ENCODE assay signal across 12 cellular contexts in the genomic region with DNA sequence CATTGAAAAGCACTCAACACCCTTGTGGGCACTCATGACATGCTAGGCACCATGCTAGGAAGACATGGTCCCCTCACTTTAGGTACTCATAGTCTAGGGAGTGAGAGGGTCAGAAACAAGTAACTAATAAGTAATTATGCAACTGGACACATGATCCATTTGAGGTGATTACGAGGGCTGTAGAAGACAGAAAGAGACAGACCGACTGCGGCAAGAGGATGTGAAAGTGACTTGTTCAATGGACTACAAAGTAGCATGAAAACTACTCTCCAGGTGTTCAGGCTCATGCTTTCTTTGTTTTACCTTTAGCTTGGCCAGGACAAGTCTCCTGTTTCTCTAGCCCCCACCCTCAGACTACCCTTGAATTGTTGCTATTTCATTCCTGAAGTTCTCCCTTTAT.
A peak's percentile ranks its signal among the peaks of the same experiment; 100 is the strongest.
DNase-seq lines count a peak whose midpoint lies in the region; ATAC-seq and TF ChIP-seq lines count a peak whose summit lies in the region.
"Had no signal": no experiment of that assay in that cellular context is flagged by ENCODE, and none has a peak within 500 bp of the region (broad histone marks: within the 10 kb centered on the region; RNA-seq: fewer than 3 reads in every experiment).

No MANE protein-coding gene starts in this region.

- H3K4me1 ChIP-seq in suprapubic skin, result no peaks in the 10 kb centered on the region
- H3K4me1 ChIP-seq: left ventricle myocardium inferior, right lobe of liver, SJSA1 had no signal

- peak; percentile 77 for ATAC-seq in GM18517 (IDR thresholded peaks at IDR 0.05; ENCODE audit: unreplicated experiment)
- ATAC-seq in GM21528 (IDR thresholded peaks at IDR 0.05; ENCODE audit: low FRiP score, unreplicated experiment), result peak; percentile 72
- peak; percentile 65 for ATAC-seq in HG03108 (IDR thresholded peaks at IDR 0.05; ENCODE audit: unreplicated experiment)
- ATAC-seq: right lobe of liver had no signal

- no peaks in the 10 kb centered on the region for H3K36me3 ChIP-seq in suprapubic skin
- H3K36me3 ChIP-seq: left ventricle myocardium inferior, right lobe of liver, SJSA1 had no signal

- no peak for TF ChIP-seq CTCF in suprapubic skin (IDR thresholded peaks at IDR 0.05)

- H3K27ac ChIP-seq in suprapubic skin, result no peak overlapping the region
- H3K27ac ChIP-seq: left ventricle myocardium inferior, right lobe of liver, SJSA1 had no signal

- no peak for TF ChIP-seq POLR2A in suprapubic skin (IDR thresholded peaks at IDR 0.05)

- H3K9me3 ChIP-seq in suprapubic skin, result no peaks in the 10 kb centered on the region
- H3K9me3 ChIP-seq: left ventricle myocardium inferior, right lobe of liver, SJSA1 had no signal

- DNase-seq in RPMI8226 (peak; percentile 13), kidney tubule cell (ENCODE audit: low spot score) (no peak), NCI-H1436 treated with DMSO at 0.1 percent for 48 hours (lab: John Stamatoyannopoulos, UW) (no peak), suprapubic skin (ENCODE audit: low spot score in 2 of 2) (no peak)
- DNase-seq in stimulated activated CD4-positive, alpha-beta T cell treated with anti-CD3 and anti-CD28 coated beads, Interleukin-1b, Interleukin-23, amount 100 ng/mL, for 48 hours, result no peak
- DNase-seq: HCEC 1CT, right lobe of liver had no signal

- H3K27me3 ChIP-seq in suprapubic skin, result peaks cover 9% of the 10 kb centered on the region
- H3K27me3 ChIP-seq: right lobe of liver, SJSA1 had no signal

- 89% methylated on average over 3 of the region's 3 CpGs for WGBS in suprapubic skin

- no peak overlapping the region for H3K4me3 ChIP-seq in suprapubic skin
- H3K4me3 ChIP-seq: left ventricle myocardium inferior, right lobe of liver, SJSA1 had no signal

- no peak for TF ChIP-seq EP300 in suprapubic skin (IDR thresholded peaks at IDR 0.05)
